ENCODE assay signal across 25 cellular contexts in genomic region chrX:73940893-73941470, GRCh38.
"Had no signal": no experiment of that assay in that cellular context is flagged by ENCODE, and none has a peak within 500 bp of the region (broad histone marks: within the 10 kb centered on the region; RNA-seq: fewer than 3 reads in every experiment).

No MANE protein-coding gene starts in this region.

- H3K4me1 ChIP-seq: colonic mucosa, foreskin keratinocyte had no signal

- H3K9me3 ChIP-seq: colonic mucosa, left ventricle myocardium inferior, neutrophil, ovary, psoas muscle, right atrium auricular region, thoracic aorta, vagina had no signal

- H3K27me3 Mint-ChIP-seq: activated B cell treated with CpG ODN at 0.5 μM for 24 hours; activated CD4-positive, alpha-beta T cell treated with anti-CD3 and anti-CD28 coated beads for 36 hours; activated naive CD8-positive, alpha-beta T cell treated with anti-CD3 and anti-CD28 coated beads, Interleukin-2, amount 10 ng/mL, durations not matched to agents 7 days and 5 days; type B pancreatic cell had no signal

- H3K27ac Mint-ChIP-seq: activated B cell treated with CpG ODN at 0.5 μM for 24 hours; activated CD4-positive, alpha-beta T cell treated with anti-CD3 and anti-CD28 coated beads for 36 hours; activated naive CD8-positive, alpha-beta T cell treated with anti-CD3 and anti-CD28 coated beads, Interleukin-2, amount 10 ng/mL, durations not matched to agents 7 days and 5 days; endodermal cell; immature natural killer cell; natural killer cell; type B pancreatic cell had no signal

- H3K27me3 ChIP-seq: colonic mucosa, foreskin keratinocyte, neutrophil, ovary, right atrium auricular region, vagina had no signal

- H3K27ac ChIP-seq: colonic mucosa, foreskin keratinocyte, left ventricle myocardium inferior, neutrophil, ovary, psoas muscle, right atrium auricular region, thoracic aorta, vagina had no signal

- H3K4me3 ChIP-seq: colonic mucosa, left ventricle myocardium inferior, ovary, psoas muscle, right atrium auricular region, thoracic aorta, vagina had no signal

- ATAC-seq: activated CD4-positive, alpha-beta T cell treated with anti-CD3 and anti-CD28 coated beads for 36 hours; foreskin keratinocyte; natural killer cell; psoas muscle had no signal

- H3K36me3 ChIP-seq: colonic mucosa, left ventricle myocardium inferior, neutrophil, ovary, right atrium auricular region, thoracic aorta, vagina had no signal

- H3K36me3 Mint-ChIP-seq: natural killer cell had no signal

- DNase-seq: activated B cell treated with CpG ODN at 0.5 μM for 24 hours; activated CD4-positive, alpha-beta T cell treated with anti-CD3 and anti-CD28 coated beads for 36 hours; activated CD4-positive, alpha-beta T cell treated with anti-CD3 and anti-CD28 coated beads, Interleukin-2, amount 50 U/mL, for 4 hours; activated naive CD4-positive, alpha-beta T cell treated with Interleukin-2 at 50 U/mL for 16 hours; activated naive CD8-positive, alpha-beta T cell treated with anti-CD3 and anti-CD28 coated beads, Interleukin-2, amount 10 ng/mL, durations not matched to agents 7 days and 5 days; activated T-cell treated with anti-CD3 and anti-CD28 coated beads, Interleukin-2, amount 50 U/mL, for 48 hours; amniotic stem cell; colonic mucosa; endodermal cell; foreskin keratinocyte; immature natural killer cell; left ventricle myocardium inferior; mammary epithelial cell; midbrain; natural killer cell; ovary; psoas muscle; stimulated activated CD4-positive, alpha-beta T cell treated with anti-CD3 and anti-CD28 coated beads, Interleukin-4, amount 100 ng/mL, for 24 hours; stimulated activated naive CD4-positive, alpha-beta T cell treated with Interleukin-2 at 50 U/mL for 16 hours had no signal

- H3K9me3 Mint-ChIP-seq: activated B cell treated with CpG ODN at 0.5 μM for 24 hours; activated naive CD8-positive, alpha-beta T cell treated with anti-CD3 and anti-CD28 coated beads, Interleukin-2, amount 10 ng/mL, durations not matched to agents 7 days and 5 days; endodermal cell; immature natural killer cell; natural killer cell; type B pancreatic cell had no signal

- FAIRE-seq: bronchial epithelial cell had no signal

- H3K4me3 Mint-ChIP-seq: activated B cell treated with CpG ODN at 0.5 μM for 24 hours; activated CD4-positive, alpha-beta T cell treated with anti-CD3 and anti-CD28 coated beads for 36 hours; activated naive CD8-positive, alpha-beta T cell treated with anti-CD3 and anti-CD28 coated beads, Interleukin-2, amount 10 ng/mL, durations not matched to agents 7 days and 5 days; endodermal cell; immature natural killer cell; natural killer cell; type B pancreatic cell had no signal
